In genomic region chr16:58286280-58286679, GRCh38 we compare ENCODE assay signal across 32 cellular contexts. TPM values are rescaled to one million over a fixed set of nuclear protein-coding genes. Genes with fewer than 3 reads are reported as not detected.
"Had no signal": no experiment of that assay in that cellular context is flagged by ENCODE, and none has a peak within 500 bp of the region (broad histone marks: within the 10 kb centered on the region; RNA-seq: fewer than 3 reads in every experiment).

No MANE protein-coding gene starts in this region.

- H3K4me3 ChIP-seq: stomach, suprapubic skin, testis, thoracic aorta, thyroid gland, tibial artery, tibial nerve, transverse colon, upper lobe of left lung, upper lobe of right lung, uterus, vagina had no signal

- ATAC-seq: stimulated activated effector memory CD8-positive, alpha-beta T cell treated with anti-CD3 and anti-CD28 coated beads, Interleukin-12 subunit alpha, Interleukin-12 subunit beta, amount 100 ng/mL, for 72 hours; stimulated activated memory B cell treated with anti-CD40 and anti-IgM and Interleukin-4, amounts not matched to agents 10 μg/mL and 1 μg/mL and 100 μg/mL, for 72 hours; stimulated activated naive B cell treated with anti-CD40 and anti-IgM and Interleukin-4, amounts not matched to agents 10 μg/mL and 1 μg/mL and 100 μg/mL, for 72 hours; stimulated activated naive CD8-positive, alpha-beta T cell treated with anti-CD3 and anti-CD28 coated beads, Interleukin-15, amount 100 ng/mL, for 72 hours; stimulated activated naive CD8-positive, alpha-beta T cell treated with anti-CD3 and anti-CD28 coated beads, Interleukin-15, Interleukin-2, amounts not matched to agents 100 U/mL and 50 U/mL, for 24 hours; upper lobe of right lung had no signal

- DNase-seq: stimulated activated CD4-positive, alpha-beta T cell treated with anti-CD3 and anti-CD28 coated beads, Interleukin-2, amount 100 ng/mL, for 48 hours; stimulated activated CD4-positive, alpha-beta T cell treated with anti-CD3 and anti-CD28 coated beads, Interleukin-4, amount 100 ng/mL, for 1 hour; stimulated activated CD4-positive, alpha-beta T cell treated with anti-CD3 and anti-CD28 coated beads, Interleukin-4, amount 100 ng/mL, for 24 hours; stimulated activated CD4-positive, alpha-beta T cell treated with anti-CD3 and anti-CD28 coated beads, Interleukin-4, amount 100 ng/mL, for 4 hours; stimulated activated CD8-positive, alpha-beta memory T cell treated with anti-CD3 and anti-CD28 coated beads, Interleukin-4, amount 100 ng/mL, for 48 hours; stimulated activated naive B cell treated with anti-CD40 and anti-IgM and Interleukin-4, amounts not matched to agents 10 μg/mL and 1 μg/mL and 100 μg/mL, for 72 hours; stimulated activated naive CD4-positive, alpha-beta T cell; stimulated activated naive CD4-positive, alpha-beta T cell treated with Interleukin-2 at 50 U/mL for 16 hours; stimulated activated naive CD8-positive, alpha-beta T cell treated with anti-CD3 and anti-CD28 coated beads, Interleukin-15, amount 100 ng/mL, for 72 hours; stimulated activated naive CD8-positive, alpha-beta T cell treated with anti-CD3 and anti-CD28 coated beads, Interleukin-15, Interleukin-2, amounts not matched to agents 100 U/mL and 50 U/mL, for 24 hours; stomach; substantia nigra; testis; thyroid gland; tibial artery; transverse colon; trophoblast cell; upper lobe of left lung; upper lobe of right lung; uterus had no signal

- FAIRE-seq: urothelium cell line had no signal

- H3K9me3 ChIP-seq: suprapubic skin, testis, thoracic aorta, thyroid gland, upper lobe of right lung, uterus, vagina had no signal

- H3K36me3 ChIP-seq: stomach, suprapubic skin, thoracic aorta, thyroid gland, tibial artery, tibial nerve, transverse colon, upper lobe of left lung, upper lobe of right lung, uterus, vagina had no signal

- H3K27me3 ChIP-seq: stomach, suprapubic skin, testis, thyroid gland, tibial artery, tibial nerve, transverse colon, upper lobe of left lung, upper lobe of right lung, uterus, vagina had no signal

- H3K4me1 ChIP-seq: stomach, suprapubic skin, testis, thyroid gland, tibial artery, tibial nerve, transverse colon, upper lobe of left lung, upper lobe of right lung, uterus, vagina had no signal

- H3K27ac ChIP-seq: stomach, suprapubic skin, testis, thoracic aorta, thyroid gland, tibial artery, tibial nerve, transverse colon, upper lobe of left lung, upper lobe of right lung, uterus, vagina had no signal

RNA-seq across cellular contexts. Expression of gene PRSS54, which starts 8.5 kb away (rescaled TPM):
- total RNA-seq: stomach, subcutaneous adipose tissue, suprapubic skin, temporal lobe, thoracic aorta, thyroid gland, tibial nerve, transverse colon, upper lobe of left lung, upper lobe of right lung, ureter, urinary bladder, uterus, vagina had no signal
- polyA plus RNA-seq: stomach, thymus, urinary bladder had no signal
